ENCODE assay signal across 10 cellular contexts in genomic region chr11:67253872-67254624, GRCh38. TPM values are rescaled to one million over a fixed set of nuclear protein-coding genes. Genes with fewer than 3 reads are reported as not detected.
DNase-seq lines count a peak whose midpoint lies in the region; ATAC-seq, FAIRE-seq and TF ChIP-seq lines count a peak whose summit lies in the region.
"Had no signal": no experiment of that assay in that cellular context is flagged by ENCODE, and none has a peak within 500 bp of the region (broad histone marks: within the 10 kb centered on the region; RNA-seq: fewer than 3 reads in every experiment).

No MANE protein-coding gene starts in this region.

- intact Hi-C loops in Right ventricle myocardium inferior (cut with DNase I): no loop called here
- intact Hi-C loops in GM12878 (cut with micrococcal nuclease; ENCODE audit: unreplicated experiment): no loop called here
- intact Hi-C loops in transverse colon (cut with DNase I; ENCODE audit: low total_unique reads): no loop called here
- intact Hi-C loops in A673 (cut with micrococcal nuclease; ENCODE audit: unreplicated experiment): loop anchor here (10.0 kb wide), 1 partner anchor 199 kb away; the partner anchor contains the start of gene RHOD

- in situ Hi-C loops in GM12878 (cut with MboI): no loop called here
- in situ Hi-C loops in transverse colon (cut with MboI; ENCODE audit: low pct_ligation_motif_present in 1 of 4, low pct_unique_long_range_greater_than_20kb in 1 of 4, low sequenced_read_pairs in 3 of 4): loop anchor here in 1 of 4 donors (25.0 kb wide), 1 partner anchor 133 kb away; the partner anchor contains the start of gene RAD9A

- H3K27ac ChIP-seq in cardiac muscle cell (peak overlapping the region; percentile 34), GM12878 (ENCODE audit: control insufficient read depth, insufficient read depth) (no peak overlapping the region), transverse colon (peak overlapping the region in 3 of 4 donors; percentile 9 to 41 (median 36)), A673 (ENCODE audit: low read depth, low read length, poor library complexity, severe bottlenecking) (no peak overlapping the region)

- TF ChIP-seq RAD21 in GM12878 (IDR thresholded peaks at IDR 0.05; ENCODE audit: insufficient read depth, low read depth, low read length): no peak

- H3K9me3 ChIP-seq in cardiac muscle cell (ENCODE audit: low read depth) (no peaks in the 10 kb centered on the region), GM12878 (replicated peaks; ENCODE audit: control insufficient read depth, insufficient read depth, low read length) (no peaks in the 10 kb centered on the region), transverse colon (no peaks in the 10 kb centered on the region), A673 (ENCODE audit: low read depth, low read length, poor library complexity, severe bottlenecking) (no peaks in the 10 kb centered on the region)

- CTCF ChIA-PET in GM12878 (lab: Yijun Ruan, JAX) (interaction anchor here (0.7 to 4.1 kb wide), 9 partner anchors 8 to 141 kb away, joined by 3 to 30 read pairs (median 6); no protein-coding TSS in a partner anchor), A673 (lab: Charles Lee) (no interaction called here)

- peaks cover 5% of the 10 kb centered on the region; the same call in 1 of the 2 replicates for H4K20me1 ChIP-seq in GM12878 (ENCODE audit: control insufficient read depth, insufficient read depth)

- FAIRE-seq in GM12878 (lab: Jason Lieb, UNC): no peak
- FAIRE-seq: G401.6 had no signal

- WGBS in GM12878 (ENCODE audit: insufficient coverage, insufficient replicate concordance, low lambda C conversion rate, missing lambda C conversion rate): 97% methylated on average over 14 of the region's 14 CpGs
- WGBS in transverse colon (ENCODE audit: low coverage in 1 of 2), 2 donors: 91% methylated on average over 14 of the region's 14 CpGs; no CpG with 5 or more reads in 1 of the 2 donors

- SMC1A ChIA-PET in GM12878 (lab: Charles Lee; ENCODE audit: uncharacterized antibody, unreplicated experiment): interaction anchor here (1.5 to 2.7 kb wide), 2 partner anchors 8 to 14 kb away, joined by 5 to 12 read pairs; no protein-coding TSS in a partner anchor

- H3K9ac ChIP-seq in GM12878 (ENCODE audit: control insufficient read depth, insufficient read depth, low read length): no peak overlapping the region

- ATAC-seq in Right ventricle myocardium inferior (no peak), GM12878 (no peak), left lobe of liver (no peak), HG02884 (IDR thresholded peaks at IDR 0.05; ENCODE audit: unreplicated experiment) (no peak)

- no peak overlapping the region for H3K4me2 ChIP-seq in GM12878 (ENCODE audit: control insufficient read depth, insufficient read depth)

- DNase-seq in cardiac muscle cell (ENCODE audit: low read depth in 1 of 2, low spot score in 1 of 2): no peak
- no peak for DNase-seq in Right ventricle myocardium inferior (ENCODE audit: missing footprints)
- DNase-seq in GM12878 (ENCODE audit: low read depth, low spot score): no peak
- peak; percentile 41 for DNase-seq in left lobe of liver (ENCODE audit: low spot score)
- no peak for DNase-seq in transverse colon
- no peak for DNase-seq in A673 (ENCODE audit: low spot score)
- no peak for DNase-seq in NCI-H748 treated with DMSO at 0.1 percent for 48 hours (lab: John Stamatoyannopoulos, UW)
- DNase-seq: stimulated activated CD4-positive, alpha-beta T cell treated with anti-CD3 and anti-CD28 coated beads, Interleukin-12 subunit alpha, Interleukin-12 subunit beta, amount 100 ng/mL, for 4 hours had no signal

- POLR2A ChIA-PET in GM12878 (lab: Charles Lee): interaction anchor here (1.1 kb wide), 1 partner anchor 14 kb away, joined by 4 read pairs; no protein-coding TSS in a partner anchor
- POLR2A ChIA-PET in A673 (lab: Charles Lee; ENCODE audit: low non-redundant PET): interaction anchor here (0.6 kb wide), 1 partner anchor 14 kb away, joined by 3 read pairs; no protein-coding TSS in a partner anchor

- BruUV-seq in GM12878 (replicated peaks; lab: Mats Ljungman, UMichigan): no TSS peak
- no TSS peak for BruUV-seq in A673 (replicated peaks; lab: Mats Ljungman, UMichigan)

- no peak for TF ChIP-seq CTCF in cardiac muscle cell (IDR thresholded peaks at IDR 0.05; ENCODE audit: low read depth, low read length)
- TF ChIP-seq CTCF in GM12878 (IDR thresholded peaks at IDR 0.05 in 2 of 3, conservative IDR thresholded peaks at IDR 0.05 in 1 of 3; ENCODE audit: control insufficient read depth in 2 of 3, extremely low read depth in 1 of 3, insufficient read depth in 1 of 3, low read depth in 3 of 3, low read length in 3 of 3): no peak
- TF ChIP-seq CTCF in transverse colon (IDR thresholded peaks at IDR 0.05): no peak
- no peak for TF ChIP-seq CTCF in A673 (conservative IDR thresholded peaks at IDR 0.05; ENCODE audit: low read depth, low read length)

- H3K4me3 ChIP-seq in cardiac muscle cell (no peak overlapping the region), GM12878 (no peak overlapping the region), transverse colon (no peak overlapping the region), A673 (ENCODE audit: low read depth, low read length, poor library complexity, severe bottlenecking) (no peak overlapping the region)

- H3K79me2 ChIP-seq in GM12878 (ENCODE audit: control insufficient read depth, insufficient read depth, low read length): no peaks in the 10 kb centered on the region

- RAD21 ChIA-PET in GM12878 (lab: Charles Lee; ENCODE audit: unreplicated experiment): interaction anchor here (0.9 to 1.5 kb wide), 2 partner anchors 14 to 64 kb away, joined by 3 to 6 read pairs; no protein-coding TSS in a partner anchor

- TF ChIP-seq POLR2A in GM12878 (IDR thresholded peaks at IDR 0.05; ENCODE audit: low read depth, low read length): 0 out of 2 replicates have a peak, but pooled peaks have one; percentile 15
- no peak for TF ChIP-seq POLR2A in transverse colon (IDR thresholded peaks at IDR 0.05)

- H3K36me3 ChIP-seq in cardiac muscle cell: peaks cover 62% of the 10 kb centered on the region
- H3K36me3 ChIP-seq in GM12878 (ENCODE audit: control insufficient read depth in 2 of 2, insufficient read depth in 2 of 2, low read length in 1 of 2): peaks cover 56 to 60% of the 10 kb centered on the region in 2 experiments
- peaks cover 0 to 56% (median 29%) of the 10 kb centered on the region in 4 donors for H3K36me3 ChIP-seq in transverse colon
- peaks cover 73% of the 10 kb centered on the region for H3K36me3 ChIP-seq in A673 (ENCODE audit: insufficient read depth, low read length, poor library complexity, severe bottlenecking)

- TF ChIP-seq EP300 in GM12878 (IDR thresholded peaks at IDR 0.05; ENCODE audit: borderline replicate concordance in 1 of 2, control insufficient read depth in 1 of 2, low read depth in 2 of 2, low read length in 2 of 2): no peak
- no peak for TF ChIP-seq EP300 in transverse colon (IDR thresholded peaks at IDR 0.05; ENCODE audit: low read depth)

- no peak overlapping the region for H2AFZ ChIP-seq in GM12878 (ENCODE audit: control insufficient read depth, low read depth, low read length)

- H3K27me3 ChIP-seq in cardiac muscle cell: no peaks in the 10 kb centered on the region
- H3K27me3 ChIP-seq in GM12878 (replicated peaks in 1 of 2; ENCODE audit: control insufficient read depth in 2 of 2, insufficient read depth in 2 of 2, low read length in 1 of 2): no peaks in the 10 kb centered on the region
- no peaks in the 10 kb centered on the region for H3K27me3 ChIP-seq in transverse colon
- no peaks in the 10 kb centered on the region for H3K27me3 ChIP-seq in A673 (replicated peaks; ENCODE audit: insufficient read depth, low read depth, low read length, poor library complexity)

- peaks cover 4% of the 10 kb centered on the region for H3K4me1 ChIP-seq in cardiac muscle cell (ENCODE audit: low read depth)
- H3K4me1 ChIP-seq in GM12878 (ENCODE audit: control insufficient read depth, insufficient read depth, low read length): no peaks in the 10 kb centered on the region
- H3K4me1 ChIP-seq in transverse colon: peaks cover 0 to 23% (median 2%) of the 10 kb centered on the region in 4 donors
- no peaks in the 10 kb centered on the region for H3K4me1 ChIP-seq in A673 (ENCODE audit: insufficient read depth, low read length, poor library complexity, severe bottlenecking)

RNA-seq across cellular contexts. Expression of gene GRK2, which starts 12.2 kb away (rescaled TPM):
- 49.1 and 72.1 TPM in 2 replicates for total RNA-seq in cardiac muscle cell
- 62.9 and 85.1 TPM in 2 replicates for polyA plus RNA-seq in cardiac muscle cell
- total RNA-seq in Right ventricle myocardium inferior: 54.1 TPM
- 113 and 129 TPM in 2 replicates for total RNA-seq in GM12878 (2013; cell fraction: nucleolus; rRNA removed)
- total RNA-seq in GM12878 (2014; rRNA removed): 135 and 140 TPM in 2 replicates
- total RNA-seq in GM12878 (2014; rRNA removed; fragmentation: Illumina TruSeq; extraction: Trizol): 50.3 and 54.9 TPM in 2 replicates
- total RNA-seq in GM12878 (2021): 152 and 160 TPM in 2 replicates
- 47.6 TPM for polyA plus RNA-seq in GM12878 (2011; ENCODE audit: low read depth)
- polyA plus RNA-seq in GM12878 (2011; rRNA removed): 52.4 and 77.2 TPM in 2 replicates
- polyA plus RNA-seq in GM12878 (2011; cell fraction: cytosol; rRNA removed): 84.2 and 124 TPM in 2 replicates
- 373 and 393 TPM in 2 replicates for polyA plus RNA-seq in GM12878 (2011; cell fraction: nucleus; rRNA removed)
- polyA plus RNA-seq in GM12878 (2012): 130 and 152 TPM in 2 replicates
- 44.5 and 90.0 TPM in 2 replicates for polyA plus RNA-seq in GM12878 (2014; fragmentation: Illumina TruSeq; extraction: Trizol)
- polyA plus RNA-seq in GM12878 (2014; fragmentation: Nextera tagmentation; extraction: Ambion mirVana): 1 to 10 TPM; 1.0 to 1.3 TPM
- 142 and 155 TPM in 2 replicates for polyA plus RNA-seq in GM12878 (2014; rRNA removed)
- 10 to 100 TPM; 31.5 to 34.5 TPM for polyA plus RNA-seq in GM12878 (2016; fragmentation: Nextera tagmentation; extraction: Ambion mirVana)
- polyA minus RNA-seq in GM12878 (2011; rRNA and poly(A)+ RNA removed): 105 and 117 TPM in 2 replicates
- 65.8 and 85.8 TPM in 2 replicates for polyA minus RNA-seq in GM12878 (2011; cell fraction: cytosol; rRNA and poly(A)+ RNA removed)
- 76.6 and 99.7 TPM in 2 replicates for polyA minus RNA-seq in GM12878 (2011; cell fraction: nucleus; rRNA and poly(A)+ RNA removed)
- total RNA-seq in left lobe of liver: 29.0 TPM
- 100 to 1,000 TPM; 104 to 294 (median 160) TPM for total RNA-seq in transverse colon
- 88.6 and 92.6 TPM in 2 replicates for total RNA-seq in A673 (2021)

RNA-seq across cellular contexts. Expression of gene ANKRD13D, which starts 35.1 kb away (rescaled TPM):
- total RNA-seq in cardiac muscle cell (50.7 and 53.5 TPM in 2 replicates), Right ventricle myocardium inferior (15.2 TPM), GM12878 (2014; rRNA removed) (36.7 and 39.5 TPM in 2 replicates), GM12878 (2014; rRNA removed; fragmentation: Illumina TruSeq; extraction: Trizol) (20.8 and 21.1 TPM in 2 replicates), GM12878 (2021) (45.2 and 54.1 TPM in 2 replicates), left lobe of liver (9.8 TPM), transverse colon (100 to 1,000 TPM in 1 of 4 donors, 10 to 100 TPM in 3; 19.7 to 194 (median 54.5) TPM), A673 (2021) (94.2 and 101 TPM in 2 replicates)
- polyA plus RNA-seq in cardiac muscle cell (39.4 and 47.6 TPM in 2 replicates), GM12878 (2011; rRNA removed) (13.2 and 25.2 TPM in 2 replicates), GM12878 (2014; fragmentation: Illumina TruSeq; extraction: Trizol) (6.7 and 18.4 TPM in 2 replicates), GM12878 (2014; fragmentation: Nextera tagmentation; extraction: Ambion mirVana) (1 to 10 TPM; 2.0 to 5.9 TPM), GM12878 (2014; rRNA removed) (56.2 and 58.8 TPM in 2 replicates), GM12878 (2016; fragmentation: Nextera tagmentation; extraction: Ambion mirVana) (10 to 100 TPM; 18.4 to 22.0 TPM)
- 70.6 and 80.4 TPM in 2 replicates for total RNA-seq in GM12878 (2013; cell fraction: nucleolus; rRNA removed)
- polyA plus RNA-seq in GM12878 (2011; ENCODE audit: low read depth): 8.7 TPM
- 24.9 and 43.8 TPM in 2 replicates for polyA plus RNA-seq in GM12878 (2011; cell fraction: cytosol; rRNA removed)
- 169 and 236 TPM in 2 replicates for polyA plus RNA-seq in GM12878 (2011; cell fraction: nucleus; rRNA removed)
- polyA plus RNA-seq in GM12878 (2012): 18.7 and 28.3 TPM in 2 replicates
- polyA minus RNA-seq in GM12878 (2011; rRNA and poly(A)+ RNA removed): 12.1 and 32.2 TPM in 2 replicates
- 11.0 and 14.5 TPM in 2 replicates for polyA minus RNA-seq in GM12878 (2011; cell fraction: cytosol; rRNA and poly(A)+ RNA removed)
- polyA minus RNA-seq in GM12878 (2011; cell fraction: nucleus; rRNA and poly(A)+ RNA removed): 36.4 and 70.8 TPM in 2 replicates

RNA-seq across cellular contexts. Expression of gene SSH3, which starts 49.3 kb away (rescaled TPM):
- total RNA-seq in cardiac muscle cell (18.7 and 39.9 TPM in 2 replicates), Right ventricle myocardium inferior (15.8 TPM), GM12878 (2014; rRNA removed) (0.11 and 0.73 TPM in 2 replicates), GM12878 (2014; rRNA removed; fragmentation: Illumina TruSeq; extraction: Trizol) (0.18 and 0.23 TPM in 2 replicates), GM12878 (2021) (0.80 and 1.7 TPM in 2 replicates), left lobe of liver (18.2 TPM), transverse colon (100 to 1,000 TPM in 2 of 4 donors, 10 to 100 TPM in 2; 73.0 to 174 (median 123) TPM), A673 (2021) (5.5 and 7.8 TPM in 2 replicates)
- polyA plus RNA-seq in cardiac muscle cell (26.7 and 28.0 TPM in 2 replicates), GM12878 (2011; rRNA removed) (0.05 and 0.10 TPM in 2 replicates), GM12878 (2014; fragmentation: Illumina TruSeq; extraction: Trizol) (0.08 and 0.21 TPM in 2 replicates), GM12878 (2014; fragmentation: Nextera tagmentation; extraction: Ambion mirVana) (not detected), GM12878 (2014; rRNA removed) (0.83 and 0.94 TPM in 2 replicates), GM12878 (2016; fragmentation: Nextera tagmentation; extraction: Ambion mirVana) (under 1 TPM in 1 of 2 experiments, not detected in 1; 0.28 TPM)
- 0.93 and 0.94 TPM in 2 replicates for total RNA-seq in GM12878 (2013; cell fraction: nucleolus; rRNA removed)
- polyA plus RNA-seq in GM12878 (2011; ENCODE audit: low read depth): 0.09 TPM
- polyA plus RNA-seq in GM12878 (2011; cell fraction: cytosol; rRNA removed): 0.04 and 0.13 TPM in 2 replicates
- polyA plus RNA-seq in GM12878 (2011; cell fraction: nucleus; rRNA removed): 1.4 and 2.0 TPM in 2 replicates
- 0.24 and 0.38 TPM in 2 replicates for polyA plus RNA-seq in GM12878 (2012)
- polyA minus RNA-seq in GM12878 (2011; rRNA and poly(A)+ RNA removed): 0.26 TPM in 1 of 2 replicates, not detected in the other
- 0.53 TPM in 1 of 2 replicates, not detected in the other for polyA minus RNA-seq in GM12878 (2011; cell fraction: cytosol; rRNA and poly(A)+ RNA removed)
- polyA minus RNA-seq in GM12878 (2011; cell fraction: nucleus; rRNA and poly(A)+ RNA removed): 0.48 and 2.2 TPM in 2 replicates

Comparison
In these comparisons a context has a peak if more than half of its experiments do, and no peak if none do; other contexts are left out.
1. H3K27ac ChIP-seq: peak in cardiac muscle cell (single experiment) and transverse colon (3 of 4); none in GM12878 (single experiment) and A673 (single experiment).